ENCODE assay signal across 12 cellular contexts in the genomic region with DNA sequence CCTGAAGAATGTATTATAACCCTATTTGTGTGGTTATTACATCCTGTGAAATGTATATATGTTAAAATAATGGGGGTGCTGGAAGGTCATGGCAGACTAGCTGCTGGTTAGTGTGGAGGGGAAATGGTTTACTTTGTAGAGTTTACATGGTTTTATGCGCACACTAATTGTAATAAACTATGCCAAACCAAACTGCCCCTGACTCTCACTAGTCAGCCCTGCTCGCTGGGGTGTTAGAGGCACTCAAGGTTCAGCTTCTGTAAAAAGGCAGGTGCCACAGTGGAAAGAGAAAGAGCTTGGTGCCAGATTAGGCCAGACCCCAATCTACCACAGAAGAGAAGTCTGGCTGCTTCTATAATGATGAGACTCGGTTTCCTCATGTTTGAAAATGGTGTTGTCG. TPM values are rescaled to one million over a fixed set of nuclear protein-coding genes. Genes with fewer than 3 reads are reported as not detected.
DNase-seq lines count a peak whose midpoint lies in the region; ATAC-seq and TF ChIP-seq lines count a peak whose summit lies in the region.
"Had no signal": no experiment of that assay in that cellular context is flagged by ENCODE, and none has a peak within 500 bp of the region (broad histone marks: within the 10 kb centered on the region; RNA-seq: fewer than 3 reads in every experiment).

No MANE protein-coding gene starts in this region.

- no peak overlapping the region for H3K4me3 ChIP-seq in WERI-Rb-1 (ENCODE audit: low read depth, low read length)
- H3K4me3 ChIP-seq in testis: no peak overlapping the region

- DNase-seq in NAMALWA (ENCODE audit: low spot score) (peak; percentile 37), NCI-H1092 (lab: John Stamatoyannopoulos, UW) (no peak), WERI-Rb-1 (no peak), testis (no peak)
- DNase-seq in activated naive CD8-positive, alpha-beta T cell treated with anti-CD3 and anti-CD28 coated beads, Interleukin-2, amount 50 U/mL, for 24 hours: no peak
- DNase-seq in natural killer cell treated with Interleukin-12 subunit alpha and Interleukin-12 subunit beta and Interleukin-15 and Interleukin-18, amount 100 ng/mL, for 72 hours (ENCODE audit: low spot score): no peak
- DNase-seq: aorta, Caco-2, endodermal cell, head of caudate nucleus, NCI-H510A treated with DMSO at 0.1 percent for 48 hours had no signal

- H3K27ac ChIP-seq in WERI-Rb-1 (no peak overlapping the region), testis (no peak overlapping the region)

- no peak for TF ChIP-seq CTCF in WERI-Rb-1 (IDR thresholded peaks at IDR 0.05; ENCODE audit: low read depth, low read length)
- TF ChIP-seq CTCF in testis (IDR thresholded peaks at IDR 0.05): no peak

- H3K4me1 Mint-ChIP-seq in activated naive CD8-positive, alpha-beta T cell treated with anti-CD3 and anti-CD28 coated beads, Interleukin-2, amount 50 U/mL, for 24 hours: peaks cover 38% of the 10 kb centered on the region
- peaks cover 35 to 46% of the 10 kb centered on the region in 2 donors for H3K4me1 Mint-ChIP-seq in natural killer cell treated with Interleukin-12 subunit alpha and Interleukin-12 subunit beta and Interleukin-15 and Interleukin-18, amount 100 ng/mL, for 72 hours (ENCODE audit: low read depth in 2 of 2)

- H3K36me3 ChIP-seq in WERI-Rb-1: no peaks in the 10 kb centered on the region
- H3K36me3 ChIP-seq in testis (ENCODE audit: low read depth, missing control alignments): no peaks in the 10 kb centered on the region

- no peaks in the 10 kb centered on the region for H3K36me3 Mint-ChIP-seq in activated naive CD8-positive, alpha-beta T cell treated with anti-CD3 and anti-CD28 coated beads, Interleukin-2, amount 50 U/mL, for 24 hours (ENCODE audit: low read depth)
- no peaks in the 10 kb centered on the region for H3K36me3 Mint-ChIP-seq in natural killer cell treated with Interleukin-12 subunit alpha and Interleukin-12 subunit beta and Interleukin-15 and Interleukin-18, amount 100 ng/mL, for 72 hours

- TF ChIP-seq POLR2A in testis (IDR thresholded peaks at IDR 0.05): no peak

- peaks cover 11% of the 10 kb centered on the region for H3K27me3 Mint-ChIP-seq in activated naive CD8-positive, alpha-beta T cell treated with anti-CD3 and anti-CD28 coated beads, Interleukin-2, amount 50 U/mL, for 24 hours
- H3K27me3 Mint-ChIP-seq in natural killer cell treated with Interleukin-12 subunit alpha and Interleukin-12 subunit beta and Interleukin-15 and Interleukin-18, amount 100 ng/mL, for 72 hours: no peaks in the 10 kb centered on the region

- ATAC-seq in GM18868 (IDR thresholded peaks at IDR 0.05; ENCODE audit: unreplicated experiment): peak; percentile 27
- ATAC-seq in activated naive CD8-positive, alpha-beta T cell treated with anti-CD3 and anti-CD28 coated beads, Interleukin-2, amount 50 U/mL, for 24 hours: no peak
- ATAC-seq in natural killer cell treated with Interleukin-12 subunit alpha and Interleukin-12 subunit beta and Interleukin-15 and Interleukin-18, amount 100 ng/mL, for 72 hours: peak in 1 of 2 donors; percentile 37

- H3K27ac Mint-ChIP-seq in activated naive CD8-positive, alpha-beta T cell treated with anti-CD3 and anti-CD28 coated beads, Interleukin-2, amount 50 U/mL, for 24 hours: peak overlapping the region; percentile 39
- peak overlapping the region; percentile 84 to 88 for H3K27ac Mint-ChIP-seq in natural killer cell treated with Interleukin-12 subunit alpha and Interleukin-12 subunit beta and Interleukin-15 and Interleukin-18, amount 100 ng/mL, for 72 hours
- H3K27ac Mint-ChIP-seq: endodermal cell had no signal

- H3K4me1 ChIP-seq in testis: peaks cover 3% of the 10 kb centered on the region

- intact Hi-C loops in testis (cut with DNase I; ENCODE audit: low total_unique reads): loop anchor here (10.0 kb wide), 1 partner anchor 95 kb away; no protein-coding TSS in a partner anchor

- H3K27me3 ChIP-seq in WERI-Rb-1 (ENCODE audit: insufficient read depth, low read depth, severe bottlenecking): no peaks in the 10 kb centered on the region
- H3K27me3 ChIP-seq in testis: no peaks in the 10 kb centered on the region

- 97 to 98% methylated on average over 4 of the region's 4 CpGs for WGBS in testis, 2 donors

- H3K9me3 Mint-ChIP-seq in activated naive CD8-positive, alpha-beta T cell treated with anti-CD3 and anti-CD28 coated beads, Interleukin-2, amount 50 U/mL, for 24 hours: no peaks in the 10 kb centered on the region
- no peaks in the 10 kb centered on the region for H3K9me3 Mint-ChIP-seq in natural killer cell treated with Interleukin-12 subunit alpha and Interleukin-12 subunit beta and Interleukin-15 and Interleukin-18, amount 100 ng/mL, for 72 hours
- H3K9me3 Mint-ChIP-seq: endodermal cell had no signal

- H3K9me3 ChIP-seq in WERI-Rb-1 (ENCODE audit: severe bottlenecking) (no peaks in the 10 kb centered on the region), testis (no peaks in the 10 kb centered on the region)
- H3K9me3 ChIP-seq: Caco-2 had no signal

- peak overlapping the region; percentile 75 for H3K4me3 Mint-ChIP-seq in activated naive CD8-positive, alpha-beta T cell treated with anti-CD3 and anti-CD28 coated beads, Interleukin-2, amount 50 U/mL, for 24 hours
- peak overlapping the region; percentile 86 for H3K4me3 Mint-ChIP-seq in natural killer cell treated with Interleukin-12 subunit alpha and Interleukin-12 subunit beta and Interleukin-15 and Interleukin-18, amount 100 ng/mL, for 72 hours
- H3K4me3 Mint-ChIP-seq: endodermal cell had no signal

RNA-seq across cellular contexts. Expression of a gene that starts 52.7 kb away (rescaled TPM):
- total RNA-seq in natural killer cell treated with Interleukin-12 subunit alpha and Interleukin-12 subunit beta and Interleukin-15 and Interleukin-18, amount 100 ng/mL, for 72 hours: 10 to 100 TPM; 19.0 to 21.6 TPM
- total RNA-seq in testis: 10 to 100 TPM; 26.6 to 29.9 TPM
- 28.8 TPM for polyA plus RNA-seq in testis (ENCODE audit: insufficient read depth, low read depth, low replicate concordance)
